ENCODE assay signal across 1 cellular context in the genomic region with DNA sequence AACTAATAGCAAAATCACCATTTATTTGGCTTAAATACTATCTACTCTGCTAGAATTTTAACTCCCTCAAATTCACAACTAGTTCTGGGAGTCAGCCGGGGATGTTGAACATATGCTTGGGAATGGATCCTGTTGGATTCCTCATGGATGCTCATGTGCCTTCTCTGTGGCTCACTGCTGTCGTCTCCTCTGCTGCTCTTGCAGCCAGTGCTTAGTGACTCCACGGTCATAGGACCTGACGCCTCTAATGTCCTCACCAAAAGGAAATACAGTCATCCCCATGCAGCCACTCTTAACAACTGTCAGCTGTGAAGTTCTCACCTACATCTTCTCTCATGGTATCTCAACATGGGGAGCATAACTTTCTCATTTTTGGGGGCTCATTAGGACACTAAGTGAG.
TF ChIP-seq lines count a peak whose summit lies in the region.

No MANE protein-coding gene starts in this region.

TF ChIP-seq in IMR-90, 13 proteins besides CTCF, POLR2A, EP300 and RAD21 (continued from another document):
- TF ChIP-seq, protein P1, sequence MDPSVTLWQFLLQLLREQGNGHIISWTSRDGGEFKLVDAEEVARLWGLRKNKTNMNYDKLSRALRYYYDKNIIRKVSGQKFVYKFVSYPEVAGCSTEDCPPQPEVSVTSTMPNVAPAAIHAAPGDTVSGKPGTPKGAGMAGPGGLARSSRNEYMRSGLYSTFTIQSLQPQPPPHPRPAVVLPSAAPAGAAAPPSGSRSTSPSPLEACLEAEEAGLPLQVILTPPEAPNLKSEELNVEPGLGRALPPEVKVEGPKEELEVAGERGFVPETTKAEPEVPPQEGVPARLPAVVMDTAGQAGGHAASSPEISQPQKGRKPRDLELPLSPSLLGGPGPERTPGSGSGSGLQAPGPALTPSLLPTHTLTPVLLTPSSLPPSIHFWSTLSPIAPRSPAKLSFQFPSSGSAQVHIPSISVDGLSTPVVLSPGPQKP (IDR thresholded peaks at IDR 0.05; ENCODE audit: borderline replicate concordance, low read depth, low read length): no peak
- TF ChIP-seq, protein P2, sequence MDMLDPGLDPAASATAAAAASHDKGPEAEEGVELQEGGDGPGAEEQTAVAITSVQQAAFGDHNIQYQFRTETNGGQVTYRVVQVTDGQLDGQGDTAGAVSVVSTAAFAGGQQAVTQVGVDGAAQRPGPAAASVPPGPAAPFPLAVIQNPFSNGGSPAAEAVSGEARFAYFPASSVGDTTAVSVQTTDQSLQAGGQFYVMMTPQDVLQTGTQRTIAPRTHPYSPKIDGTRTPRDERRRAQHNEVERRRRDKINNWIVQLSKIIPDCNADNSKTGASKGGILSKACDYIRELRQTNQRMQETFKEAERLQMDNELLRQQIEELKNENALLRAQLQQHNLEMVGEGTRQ (IDR thresholded peaks at IDR 0.05; ENCODE audit: low read depth, low read length): no peak
- TF ChIP-seq BHLHE40 (IDR thresholded peaks at IDR 0.05; ENCODE audit: low read depth, low read length) (no peak), RCOR1 (IDR thresholded peaks at IDR 0.05; ENCODE audit: insufficient replicate concordance, low read length) (no peak), MXI1 (IDR thresholded peaks at IDR 0.05; ENCODE audit: borderline replicate concordance, low read depth, low read length) (no peak)
